In the genomic region with DNA sequence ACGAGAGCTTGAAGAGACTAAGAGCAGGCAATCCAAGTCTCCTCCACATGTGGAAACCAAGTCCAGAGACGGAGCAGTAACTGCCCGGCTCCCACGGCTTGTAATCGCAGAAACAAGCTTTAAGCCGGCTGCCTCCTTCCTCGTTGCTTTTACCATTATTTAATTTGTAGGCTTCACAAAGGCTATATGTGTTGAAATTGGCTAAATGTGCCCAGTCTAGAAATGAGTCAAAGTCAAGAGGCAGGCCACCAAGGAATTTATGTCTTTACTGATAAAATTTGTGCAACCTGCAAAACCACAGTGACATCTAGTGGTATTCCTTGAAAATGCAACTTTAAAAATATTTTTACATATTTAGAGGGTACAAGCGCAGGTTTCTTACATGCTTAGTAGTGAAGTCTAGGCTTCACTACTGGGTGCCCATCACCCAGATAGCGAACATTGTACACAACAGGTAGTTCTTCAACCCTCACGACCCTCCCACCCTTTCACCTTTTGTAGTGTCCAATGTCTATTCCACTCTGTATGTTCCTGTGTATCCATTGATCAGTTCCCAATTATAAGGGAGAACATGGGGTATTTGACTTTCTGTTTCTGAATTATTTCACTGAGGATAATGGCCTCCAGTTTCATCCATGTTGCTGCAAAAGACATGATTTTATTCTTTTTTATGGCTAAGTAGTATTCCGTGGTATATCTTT, we compare ENCODE assay signal across 8 cellular contexts. TPM values are rescaled to one million over a fixed set of nuclear protein-coding genes. Genes with fewer than 3 reads are reported as not detected.
DNase-seq lines count a peak whose midpoint lies in the region; ATAC-seq and TF ChIP-seq lines count a peak whose summit lies in the region.

No MANE protein-coding gene starts in this region.

- no peak overlapping the region for H3K9ac ChIP-seq in SK-N-MC (ENCODE audit: insufficient read length)

- H3K27ac ChIP-seq in SK-N-MC = no peak overlapping the region
- H3K27ac ChIP-seq in neutrophil = no peak overlapping the region

- ATAC-seq in GM18502 (IDR thresholded peaks at IDR 0.05; ENCODE audit: poor library complexity, unreplicated experiment) = peak; percentile 56

- H3K4me3 ChIP-seq in SK-N-MC (no peak overlapping the region), fibroblast of mammary gland (ENCODE audit: control insufficient read depth, low read depth, low read length) (no peak overlapping the region), neutrophil (ENCODE audit: low read depth in 1 of 2, low read length in 1 of 2) (no peak overlapping the region)

- H3K4me1 ChIP-seq in neutrophil (ENCODE audit: control insufficient read depth in 1 of 2, insufficient read depth in 1 of 2, low read depth in 1 of 2, low read length in 1 of 2) = no peaks in the 10 kb centered on the region

- DNase-seq in AML-193 (lab: John Stamatoyannopoulos, UW) = peak; percentile 33 to 53
- peak; percentile 41 to 63 for DNase-seq in Kasumi-1 (lab: John Stamatoyannopoulos, UW)
- peak; percentile 45 for DNase-seq in SK-N-MC (ENCODE audit: low read depth, low spot score)
- peak; percentile 88 for DNase-seq in fibroblast of mammary gland (ENCODE audit: low read depth)
- DNase-seq in ureter (ENCODE audit: low spot score) = no peak
- no peak for DNase-seq in activated CD4-positive, alpha-beta T cell treated with anti-CD3 and anti-CD28 coated beads, Interleukin-2, amount 50 U/mL, for 48 hours

- no peaks in the 10 kb centered on the region for H3K9me3 ChIP-seq in SK-N-MC (ENCODE audit: low read depth, low read length)
- H3K9me3 ChIP-seq in neutrophil = no peaks in the 10 kb centered on the region

- peak; percentile 72 for TF ChIP-seq CTCF in fibroblast of mammary gland (conservative IDR thresholded peaks at IDR 0.05; ENCODE audit: control insufficient read depth, insufficient read depth, low read depth, low read length)
- TF ChIP-seq CTCF in neutrophil (IDR thresholded peaks at IDR 0.05) = peak; percentile 38

- H3K27me3 ChIP-seq in neutrophil = peaks cover 31% of the 10 kb centered on the region

- H3K36me3 ChIP-seq in SK-N-MC (ENCODE audit: insufficient read depth, low read length) (no peaks in the 10 kb centered on the region), neutrophil (no peaks in the 10 kb centered on the region)

RNA-seq across cellular contexts. Expression of a gene that starts 33.5 kb away (rescaled TPM):
- 28.6 TPM for total RNA-seq in ureter

Comparison
In these comparisons a context has a peak if more than half of its experiments do, and no peak if none do; other contexts are left out.
1. DNase-seq: peak in AML-193 (2 of 2), Kasumi-1 (2 of 2), SK-N-MC (single experiment) and fibroblast of mammary gland (single experiment); none in ureter (single experiment) and activated CD4-positive, alpha-beta T cell treated with anti-CD3 and anti-CD28 coated beads, Interleukin-2, amount 50 U/mL, for 48 hours (0 of 2).